In the genomic region with DNA sequence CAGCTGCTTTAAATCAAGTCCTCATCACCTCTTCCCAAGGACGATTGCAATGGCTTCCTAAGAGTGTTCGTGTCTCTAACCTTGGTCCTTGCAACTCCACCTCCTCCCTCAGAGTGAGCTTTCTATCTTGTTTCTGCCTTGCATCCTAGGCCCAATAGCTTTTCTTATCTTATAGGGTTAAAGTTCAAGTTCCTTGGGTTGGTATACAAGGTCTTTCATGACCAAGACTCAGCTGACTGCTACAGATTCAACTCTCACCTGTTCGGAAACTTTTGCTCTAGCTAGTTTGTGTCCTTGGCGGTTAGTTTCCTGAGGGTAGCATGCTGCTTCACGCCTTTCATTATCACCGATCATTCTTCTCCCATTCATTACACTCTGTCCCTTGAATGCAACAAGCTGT, we compare ENCODE assay signal across 9 cellular contexts. TPM values are rescaled to one million over a fixed set of nuclear protein-coding genes. Genes with fewer than 3 reads are reported as not detected.
"Had no signal": no experiment of that assay in that cellular context is flagged by ENCODE, and none has a peak within 500 bp of the region (broad histone marks: within the 10 kb centered on the region; RNA-seq: fewer than 3 reads in every experiment).

No MANE protein-coding gene starts in this region.

- H3K27ac Mint-ChIP-seq: H9, IgD-negative memory B cell had no signal

- H3K9me3 Mint-ChIP-seq: H9 had no signal

- H3K4me3 Mint-ChIP-seq: H9, IgD-negative memory B cell had no signal

- H3K36me3 Mint-ChIP-seq: IgD-negative memory B cell had no signal

- DNase-seq: GOT3, H9, HCEC 1CT, Kasumi-1, KG1 had no signal

- ATAC-seq: HepG2 had no signal

- FAIRE-seq: H54, HepG2 had no signal

RNA-seq across cellular contexts. Expression of a gene that starts 10.6 kb away (rescaled TPM):
- total RNA-seq: H9, HepG2, HT1080 had no signal
- polyA plus RNA-seq: HepG2 had no signal
